8 cellular contexts compared by ENCODE assay signal in genomic region chr3:52216585-52217408, GRCh38. TPM values are rescaled to one million over a fixed set of nuclear protein-coding genes. Genes with fewer than 3 reads are reported as not detected.
DNase-seq lines count a peak whose midpoint lies in the region; ATAC-seq and TF ChIP-seq lines count a peak whose summit lies in the region.

No MANE protein-coding gene starts in this region.

- ATAC-seq in HG03280 (IDR thresholded peaks at IDR 0.05; ENCODE audit: unreplicated experiment) (no peak), GM21619 (IDR thresholded peaks at IDR 0.05; ENCODE audit: unreplicated experiment) (no peak), HG03442 (IDR thresholded peaks at IDR 0.05; ENCODE audit: unreplicated experiment) (no peak)

- intact Hi-C loops in activated T-helper 2 cell treated with anti-CD3 and anti-CD28 coated beads, Interferon-gamma antibody, Interleukin-2, Interleukin-4, amounts not matched to agents 10 μg/mL and 5 μg/mL and 100 μg/mL, durations not matched to agents 14 hours and 24 hours and 36 hours (cut with micrococcal nuclease), result no loop called here

- H3K4me3 ChIP-seq in BE2C (ENCODE audit: low read depth, low read length) (no peak overlapping the region), rectal smooth muscle tissue (ENCODE audit: low read length) (peak overlapping the region; percentile 39)

- H3K27ac ChIP-seq in rectal smooth muscle tissue (ENCODE audit: low read depth, low read length), result peak overlapping the region; percentile 50

- peak overlapping the region; percentile 3 for H3K4me3 Mint-ChIP-seq in activated T-helper 2 cell treated with anti-CD3 and anti-CD28 coated beads, Interferon-gamma antibody, Interleukin-2, Interleukin-4, amounts not matched to agents 10 μg/mL and 5 μg/mL and 100 μg/mL, durations not matched to agents 14 hours and 24 hours and 36 hours (ENCODE audit: low read depth)

- no peaks in the 10 kb centered on the region for H3K4me1 ChIP-seq in BE2C
- peaks cover 7% of the 10 kb centered on the region for H3K4me1 ChIP-seq in rectal smooth muscle tissue (ENCODE audit: control insufficient read depth, insufficient read depth, low read length)

- H3K27ac Mint-ChIP-seq in activated T-helper 2 cell treated with anti-CD3 and anti-CD28 coated beads, Interferon-gamma antibody, Interleukin-2, Interleukin-4, amounts not matched to agents 10 μg/mL and 5 μg/mL and 100 μg/mL, durations not matched to agents 14 hours and 24 hours and 36 hours, result peak overlapping the region; percentile 71

- no peak overlapping the region for H3K9ac ChIP-seq in rectal smooth muscle tissue (ENCODE audit: low read length)

- no peaks in the 10 kb centered on the region for H3K9me3 ChIP-seq in BE2C

- H3K4me1 Mint-ChIP-seq in activated T-helper 2 cell treated with anti-CD3 and anti-CD28 coated beads, Interferon-gamma antibody, Interleukin-2, Interleukin-4, amounts not matched to agents 10 μg/mL and 5 μg/mL and 100 μg/mL, durations not matched to agents 14 hours and 24 hours and 36 hours (ENCODE audit: low read depth), result peaks cover 42% of the 10 kb centered on the region

- no peaks in the 10 kb centered on the region for H3K27me3 Mint-ChIP-seq in activated T-helper 2 cell treated with anti-CD3 and anti-CD28 coated beads, Interferon-gamma antibody, Interleukin-2, Interleukin-4, amounts not matched to agents 10 μg/mL and 5 μg/mL and 100 μg/mL, durations not matched to agents 14 hours and 24 hours and 36 hours (ENCODE audit: low read depth)

- peaks cover 46% of the 10 kb centered on the region for H3K36me3 Mint-ChIP-seq in activated T-helper 2 cell treated with anti-CD3 and anti-CD28 coated beads, Interferon-gamma antibody, Interleukin-2, Interleukin-4, amounts not matched to agents 10 μg/mL and 5 μg/mL and 100 μg/mL, durations not matched to agents 14 hours and 24 hours and 36 hours (ENCODE audit: low read depth)

- no peaks in the 10 kb centered on the region for H3K9me3 Mint-ChIP-seq in activated T-helper 2 cell treated with anti-CD3 and anti-CD28 coated beads, Interferon-gamma antibody, Interleukin-2, Interleukin-4, amounts not matched to agents 10 μg/mL and 5 μg/mL and 100 μg/mL, durations not matched to agents 14 hours and 24 hours and 36 hours

- DNase-seq in BE2C (peak; percentile 44), NCI-H2029 treated with DMSO at 0.1 percent for 48 hours (lab: John Stamatoyannopoulos, UW) (peak; percentile 37), fibroblast of the conjunctiva (ENCODE audit: low read depth) (peak; percentile 63)
- no peak for DNase-seq in activated T-helper 2 cell treated with anti-CD3 and anti-CD28 coated beads, Interferon-gamma antibody, Interleukin-2, Interleukin-4, amounts not matched to agents 10 μg/mL and 5 μg/mL and 100 μg/mL, durations not matched to agents 14 hours and 24 hours and 36 hours (ENCODE audit: low spot score)

- no peak for TF ChIP-seq CTCF in BE2C (IDR thresholded peaks at IDR 0.05; ENCODE audit: low read depth, low read length)

- H3K36me3 ChIP-seq in BE2C (peaks cover 4% of the 10 kb centered on the region), rectal smooth muscle tissue (ENCODE audit: control insufficient read depth, insufficient read depth, low read length) (peaks cover 26% of the 10 kb centered on the region)

- H3K27me3 ChIP-seq in BE2C (no peaks in the 10 kb centered on the region), rectal smooth muscle tissue (ENCODE audit: control insufficient read depth, insufficient read depth, low read length) (no peaks in the 10 kb centered on the region)

RNA-seq across cellular contexts. Expression of gene TLR9, which starts 8.6 kb away (rescaled TPM):
- not detected for polyA plus RNA-seq in BE2C (2012; ENCODE audit: insufficient read depth, insufficient read length, low read depth)
- 0.32 and 0.50 TPM in 2 replicates for total RNA-seq in activated T-helper 2 cell treated with anti-CD3 and anti-CD28 coated beads, Interferon-gamma antibody, Interleukin-2, Interleukin-4, amounts not matched to agents 10 μg/mL and 5 μg/mL and 100 μg/mL, durations not matched to agents 14 hours and 24 hours and 36 hours

RNA-seq across cellular contexts. Expression of gene ALAS1, which starts 18.8 kb away (rescaled TPM):
- 33.2 TPM for polyA plus RNA-seq in BE2C (2012; ENCODE audit: insufficient read depth, insufficient read length, low read depth)
- total RNA-seq in activated T-helper 2 cell treated with anti-CD3 and anti-CD28 coated beads, Interferon-gamma antibody, Interleukin-2, Interleukin-4, amounts not matched to agents 10 μg/mL and 5 μg/mL and 100 μg/mL, durations not matched to agents 14 hours and 24 hours and 36 hours, result 117 and 123 TPM in 2 replicates

RNA-seq across cellular contexts. Expression of gene TWF2, which starts 22.2 kb away (rescaled TPM):
- polyA plus RNA-seq in BE2C (2012; ENCODE audit: insufficient read depth, insufficient read length, low read depth), result 72.0 TPM
- total RNA-seq in activated T-helper 2 cell treated with anti-CD3 and anti-CD28 coated beads, Interferon-gamma antibody, Interleukin-2, Interleukin-4, amounts not matched to agents 10 μg/mL and 5 μg/mL and 100 μg/mL, durations not matched to agents 14 hours and 24 hours and 36 hours, result 89.7 and 91.1 TPM in 2 replicates

RNA-seq across cellular contexts. Expression of gene PPM1M, which starts 28.8 kb away (rescaled TPM):
- polyA plus RNA-seq in BE2C (2012; ENCODE audit: insufficient read depth, insufficient read length, low read depth), result 5.6 TPM
- 44.7 and 46.4 TPM in 2 replicates for total RNA-seq in activated T-helper 2 cell treated with anti-CD3 and anti-CD28 coated beads, Interferon-gamma antibody, Interleukin-2, Interleukin-4, amounts not matched to agents 10 μg/mL and 5 μg/mL and 100 μg/mL, durations not matched to agents 14 hours and 24 hours and 36 hours
